ENCODE assay signal across 8 cellular contexts in the genomic region with DNA sequence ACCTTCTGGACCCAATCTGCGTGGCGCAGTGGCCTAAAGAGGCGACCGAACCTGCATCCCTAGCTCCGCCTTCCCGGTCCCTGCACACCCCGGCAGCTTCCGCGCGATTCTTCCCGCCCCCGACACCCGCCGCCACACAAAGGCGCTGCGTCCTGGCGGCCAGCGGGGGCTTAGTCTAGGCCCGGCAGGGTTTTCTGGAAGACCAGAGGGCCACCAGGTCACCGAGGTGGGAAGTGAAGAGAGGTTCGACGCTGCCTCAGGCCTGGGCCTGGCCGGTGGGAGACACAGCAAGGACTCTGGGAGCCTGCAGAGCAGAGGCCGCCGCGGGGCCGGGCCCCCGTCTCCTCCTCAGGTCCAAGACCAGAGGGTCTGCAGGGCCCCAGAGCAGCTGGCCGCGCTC.
DNase-seq lines count a peak whose midpoint lies in the region; ATAC-seq and TF ChIP-seq lines count a peak whose summit lies in the region.

No MANE protein-coding gene starts in this region.

- intact Hi-C loops in lower lobe of right lung (cut with DNase I), result no loop called here

- no peak for TF ChIP-seq POLR2A in Peyer's patch (IDR thresholded peaks at IDR 0.05)

- no peak overlapping the region for H3K9ac ChIP-seq in adipocyte (ENCODE audit: low read length)

- no peaks in the 10 kb centered on the region for H3K4me1 ChIP-seq in Peyer's patch
- no peaks in the 10 kb centered on the region for H3K4me1 ChIP-seq in adipocyte (ENCODE audit: control insufficient read depth, insufficient read depth, low read length)
- H3K4me1 ChIP-seq in lower lobe of right lung, result peaks cover 14% of the 10 kb centered on the region

- no peaks in the 10 kb centered on the region for H3K27me3 ChIP-seq in Peyer's patch
- H3K27me3 ChIP-seq in adipocyte (replicated peaks; ENCODE audit: control insufficient read depth, insufficient read depth, low read length), result peaks cover 22% of the 10 kb centered on the region
- H3K27me3 ChIP-seq in lower lobe of right lung (ENCODE audit: low read depth), result peaks cover 18% of the 10 kb centered on the region

- peak overlapping the region; percentile 38 to 56 (median 48) for H3K4me3 ChIP-seq in Peyer's patch
- peak overlapping the region; percentile 52 for H3K4me3 ChIP-seq in adipocyte (ENCODE audit: low read length)
- H3K4me3 ChIP-seq in lower lobe of right lung, result peak overlapping the region; percentile 47

- no peaks in the 10 kb centered on the region for H3K36me3 ChIP-seq in Peyer's patch
- no peaks in the 10 kb centered on the region for H3K36me3 ChIP-seq in adipocyte (ENCODE audit: control insufficient read depth, insufficient read depth, low read length, severe bottlenecking)
- no peaks in the 10 kb centered on the region for H3K36me3 ChIP-seq in lower lobe of right lung

- H3K27ac ChIP-seq in Peyer's patch, result peak overlapping the region in 1 of 4 donors; percentile 55
- H3K27ac ChIP-seq in lower lobe of right lung, result no peak overlapping the region

- ATAC-seq in lower lobe of right lung (no peak), GM21423 (IDR thresholded peaks at IDR 0.05; ENCODE audit: unreplicated experiment) (no peak)
- no peak for ATAC-seq in stimulated activated naive CD8-positive, alpha-beta T cell treated with anti-CD3 and anti-CD28 coated beads, Interleukin-15, Interleukin-2, amounts not matched to agents 100 U/mL and 50 U/mL, for 24 hours

- DNase-seq in GM03348 (ENCODE audit: low spot score) (peak; percentile 16), Peyer's patch (peak; percentile 53 to 75 (median 74)), adipocyte (ENCODE audit: low read depth) (no peak), lower lobe of right lung (peak; percentile 59), AML-193 (lab: John Stamatoyannopoulos, UW) (no peak), SIG-M5 (lab: John Stamatoyannopoulos, UW) (no peak)
- peak; percentile 69 for DNase-seq in stimulated activated naive CD8-positive, alpha-beta T cell treated with anti-CD3 and anti-CD28 coated beads, Interleukin-15, Interleukin-2, amounts not matched to agents 100 U/mL and 50 U/mL, for 24 hours

- peak in 1 of 6 experiments; percentile 4 for TF ChIP-seq CTCF in Peyer's patch (IDR thresholded peaks at IDR 0.05)
- TF ChIP-seq CTCF in lower lobe of right lung (IDR thresholded peaks at IDR 0.05), result no peak

- H3K9me3 ChIP-seq in Peyer's patch, result no peaks in the 10 kb centered on the region
- H3K9me3 ChIP-seq in adipocyte (ENCODE audit: control insufficient read depth, low read length), result no peaks in the 10 kb centered on the region
- H3K9me3 ChIP-seq in lower lobe of right lung, result no peaks in the 10 kb centered on the region

Comparison
In these comparisons a context has a peak if more than half of its experiments do, and no peak if none do; other contexts are left out.
1. DNase-seq: peak in GM03348 (single experiment), Peyer's patch (3 of 3), lower lobe of right lung (single experiment) and stimulated activated naive CD8-positive, alpha-beta T cell treated with anti-CD3 and anti-CD28 coated beads, Interleukin-15, Interleukin-2, amounts not matched to agents 100 U/mL and 50 U/mL, for 24 hours (single experiment); none in adipocyte (single experiment), AML-193 (0 of 2) and SIG-M5 (single experiment).
2. Peak in every context shown above with its lines, with median percentiles within 50 percentile points of each other: H3K4me3 ChIP-seq.